ENCODE assay signal across 8 cellular contexts in genomic region chr2:71846072-71846471, GRCh38.
"Had no signal": no experiment of that assay in that cellular context is flagged by ENCODE, and none has a peak within 500 bp of the region (broad histone marks: within the 10 kb centered on the region; RNA-seq: fewer than 3 reads in every experiment).

No MANE protein-coding gene starts in this region.

- ATAC-seq: HCT116, HepG2, K562 had no signal

- H3K27ac Mint-ChIP-seq: HFFc6 had no signal

- DNase-seq: GM23248, GOT3, H7 had no signal

- H3K9me3 Mint-ChIP-seq: HFFc6 had no signal

- FAIRE-seq: HepG2, K562 had no signal

- H2AFZ ChIP-seq: GM23248 had no signal

- H3K4me3 ChIP-seq: GM23248, HAP-1, K562 had no signal

- H3K4me1 ChIP-seq: HAP-1 had no signal

- H3K36me3 ChIP-seq: HAP-1 had no signal

- H3K4me3 Mint-ChIP-seq: HFFc6 had no signal

- H3K9me3 ChIP-seq: HAP-1 had no signal
